8 cellular contexts compared by ENCODE assay signal in the genomic region with DNA sequence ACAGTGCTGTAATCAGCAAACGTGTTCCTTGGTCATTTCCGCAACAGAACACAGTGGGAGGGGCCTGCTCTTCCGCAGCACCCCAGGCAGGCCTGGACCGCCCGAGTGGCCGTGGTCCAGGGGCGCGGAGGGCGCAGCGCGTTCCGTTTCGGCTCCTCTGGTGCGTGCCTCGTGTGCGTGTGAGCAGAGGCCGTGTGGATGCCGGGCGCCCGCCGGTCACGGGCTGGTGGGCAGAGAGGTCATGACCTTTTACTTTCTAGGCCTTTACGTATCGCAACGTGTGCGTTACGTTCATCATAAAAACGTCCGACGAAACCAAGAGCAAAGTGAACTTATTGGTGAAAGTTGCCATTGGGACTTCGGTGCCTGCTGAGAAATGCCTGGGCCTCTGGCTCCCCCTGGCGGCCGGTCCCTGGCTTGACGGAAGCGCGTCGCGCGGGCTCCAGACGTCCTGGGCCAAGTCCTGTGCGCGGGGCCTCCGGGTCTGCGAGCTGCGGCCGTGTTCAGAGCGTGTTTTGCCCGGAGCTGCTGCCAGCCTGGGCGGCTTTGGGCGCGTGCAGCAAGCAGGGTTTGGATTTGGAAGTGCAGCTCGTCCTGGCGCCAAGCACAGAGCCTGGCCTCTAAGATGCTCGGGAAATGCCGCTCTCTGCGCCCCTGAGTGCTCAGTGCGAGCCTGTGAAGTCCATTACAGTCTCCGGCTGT. TPM values are rescaled to one million over a fixed set of nuclear protein-coding genes. Genes with fewer than 3 reads are reported as not detected.
DNase-seq lines count a peak whose midpoint lies in the region; ATAC-seq and TF ChIP-seq lines count a peak whose summit lies in the region.

No MANE protein-coding gene starts in this region.

- peaks cover 3% of the 10 kb centered on the region for H3K27me3 Mint-ChIP-seq in activated CD8-positive, alpha-beta T cell treated with anti-CD3 and anti-CD28 coated beads, Interleukin-2, amount 10 ng/mL, durations not matched to agents 7 days and 5 days (ENCODE audit: low read depth)

- H3K4me3 Mint-ChIP-seq in activated CD8-positive, alpha-beta T cell treated with anti-CD3 and anti-CD28 coated beads, Interleukin-2, amount 10 ng/mL, durations not matched to agents 7 days and 5 days: peak overlapping the region; percentile 28

- no peaks in the 10 kb centered on the region for H3K9me3 Mint-ChIP-seq in activated CD8-positive, alpha-beta T cell treated with anti-CD3 and anti-CD28 coated beads, Interleukin-2, amount 10 ng/mL, durations not matched to agents 7 days and 5 days (ENCODE audit: insufficient read depth)

- peak overlapping the region; percentile 38 to 65 for H3K4me3 ChIP-seq in duodenal mucosa (ENCODE audit: low read depth in 1 of 2, low read length in 2 of 2)

- H3K27ac Mint-ChIP-seq in activated CD8-positive, alpha-beta T cell treated with anti-CD3 and anti-CD28 coated beads, Interleukin-2, amount 10 ng/mL, durations not matched to agents 7 days and 5 days: peak overlapping the region; percentile 55

- no peaks in the 10 kb centered on the region for H3K9me3 ChIP-seq in duodenal mucosa (ENCODE audit: control insufficient read depth in 1 of 2, low read length in 2 of 2)

- peaks cover 4 to 15% of the 10 kb centered on the region in 2 donors for H3K4me1 ChIP-seq in duodenal mucosa (ENCODE audit: control insufficient read depth in 1 of 2, insufficient read depth in 2 of 2, low read length in 2 of 2)

- H3K36me3 Mint-ChIP-seq in activated CD8-positive, alpha-beta T cell treated with anti-CD3 and anti-CD28 coated beads, Interleukin-2, amount 10 ng/mL, durations not matched to agents 7 days and 5 days (ENCODE audit: low read depth): no peaks in the 10 kb centered on the region

- H3K27me3 ChIP-seq in duodenal mucosa (ENCODE audit: control insufficient read depth in 1 of 2, insufficient read depth in 2 of 2, low read length in 2 of 2): no peaks in the 10 kb centered on the region

- POLR2A ChIA-PET in HEK293T (lab: Yijun Ruan, JAX): interaction anchor here (1.5 kb wide), 1 partner anchor 146 kb away, joined by 3 read pairs; no protein-coding TSS in a partner anchor
- POLR2A ChIA-PET in activated CD8-positive, alpha-beta T cell treated with anti-CD3 and anti-CD28 coated beads, Interleukin-2, amount 10 ng/mL, durations not matched to agents 7 days and 5 days (lab: Charles Lee): interaction anchor here (0.6 kb wide), 1 partner anchor 93 kb away, joined by 3 read pairs; no protein-coding TSS in a partner anchor

- H3K27ac ChIP-seq in duodenal mucosa (ENCODE audit: low read depth, low read length): peak overlapping the region; percentile 80

- H3K9ac ChIP-seq in duodenal mucosa (ENCODE audit: low read depth in 1 of 2, low read length in 2 of 2): peak overlapping the region; percentile 43 to 56

- peak; percentile 95 for ATAC-seq in activated CD8-positive, alpha-beta T cell treated with anti-CD3 and anti-CD28 coated beads, Interleukin-2, amount 10 ng/mL, durations not matched to agents 7 days and 5 days
- ATAC-seq in GM18868 (IDR thresholded peaks at IDR 0.05; ENCODE audit: unreplicated experiment): no peak

- peak; percentile 32 for DNase-seq in COR-L47 (lab: John Stamatoyannopoulos, UW)
- peak; percentile 94 for DNase-seq in HEK293T (ENCODE audit: extremely low spot score)
- DNase-seq in NCI-H774 (lab: John Stamatoyannopoulos, UW): peak; percentile 2
- peak; percentile 88 for DNase-seq in activated CD8-positive, alpha-beta T cell treated with anti-CD3 and anti-CD28 coated beads, Interleukin-2, amount 10 ng/mL, durations not matched to agents 7 days and 5 days
- DNase-seq in lung microvascular endothelial cell (ENCODE audit: low read depth in 2 of 2): peak; percentile 92 to 94
- peak; percentile 69 to 78 (median 74) for DNase-seq in stimulated activated CD4-positive, alpha-beta T cell treated with anti-CD3 and anti-CD28 coated beads, TNF-alpha, amount 100 ng/mL, for 48 hours (ENCODE audit: low read depth in 3 of 3)

- peaks cover 9% of the 10 kb centered on the region for H3K4me1 Mint-ChIP-seq in activated CD8-positive, alpha-beta T cell treated with anti-CD3 and anti-CD28 coated beads, Interleukin-2, amount 10 ng/mL, durations not matched to agents 7 days and 5 days (ENCODE audit: low read depth)

- CTCF ChIA-PET in HEK293T (lab: Yijun Ruan, JAX): interaction anchor here (0.5 to 1.9 kb wide), 3 partner anchors 142 to 300 kb away, joined by 3 to 6 read pairs (median 3); no protein-coding TSS in a partner anchor
- CTCF ChIA-PET in activated CD8-positive, alpha-beta T cell treated with anti-CD3 and anti-CD28 coated beads, Interleukin-2, amount 10 ng/mL, durations not matched to agents 7 days and 5 days (lab: Charles Lee): interaction anchor here (0.6 to 2.0 kb wide), 7 partner anchors 16 to 304 kb away, joined by 3 to 11 read pairs (median 3); no protein-coding TSS in a partner anchor

- H3K36me3 ChIP-seq in duodenal mucosa (ENCODE audit: control insufficient read depth in 1 of 2, insufficient read depth in 2 of 2, low read length in 2 of 2): no peaks in the 10 kb centered on the region

TF ChIP-seq in HEK293T, 16 proteins besides CTCF, POLR2A, EP300 and RAD21:
- TF ChIP-seq BHLHE40 (IDR thresholded peaks at IDR 0.05; ENCODE audit: borderline replicate concordance): no peak
- TF ChIP-seq FOXA1 (IDR thresholded peaks at IDR 0.05): no peak
- no peak for TF ChIP-seq SUZ12 (IDR thresholded peaks at IDR 0.05)
- no peak for TF ChIP-seq LEF1 (IDR thresholded peaks at IDR 0.05; ENCODE audit: borderline replicate concordance)
- no peak for TF ChIP-seq ARNT (IDR thresholded peaks at IDR 0.05)
- no peak for TF ChIP-seq TARDBP (IDR thresholded peaks at IDR 0.05)
- no peak for TF ChIP-seq L3MBTL2 (conservative IDR thresholded peaks at IDR 0.05)

RNA-seq across cellular contexts. Expression of gene COL18A1, which starts 34.4 kb away (rescaled TPM):
- total RNA-seq in activated CD8-positive, alpha-beta T cell treated with anti-CD3 and anti-CD28 coated beads, Interleukin-2, amount 10 ng/mL, durations not matched to agents 7 days and 5 days: 10 to 100 TPM; 24.1 to 28.7 TPM
- total RNA-seq in lung microvascular endothelial cell: 139 and 164 TPM in 2 replicates

Comparison
In these comparisons a context has a peak if more than half of its experiments do, and no peak if none do; other contexts are left out.
1. DNase-seq: peak in every context shown above with its lines; median percentile 94 in HEK293T; 93 in lung microvascular endothelial cell; 88 in activated CD8-positive, alpha-beta T cell treated with anti-CD3 and anti-CD28 coated beads, Interleukin-2, amount 10 ng/mL, durations not matched to agents 7 days and 5 days; 74 in stimulated activated CD4-positive, alpha-beta T cell treated with anti-CD3 and anti-CD28 coated beads, TNF-alpha, amount 100 ng/mL, for 48 hours; 32 in COR-L47; 2 in NCI-H774.